1 cellular context compared by ENCODE assay signal in the genomic region with DNA sequence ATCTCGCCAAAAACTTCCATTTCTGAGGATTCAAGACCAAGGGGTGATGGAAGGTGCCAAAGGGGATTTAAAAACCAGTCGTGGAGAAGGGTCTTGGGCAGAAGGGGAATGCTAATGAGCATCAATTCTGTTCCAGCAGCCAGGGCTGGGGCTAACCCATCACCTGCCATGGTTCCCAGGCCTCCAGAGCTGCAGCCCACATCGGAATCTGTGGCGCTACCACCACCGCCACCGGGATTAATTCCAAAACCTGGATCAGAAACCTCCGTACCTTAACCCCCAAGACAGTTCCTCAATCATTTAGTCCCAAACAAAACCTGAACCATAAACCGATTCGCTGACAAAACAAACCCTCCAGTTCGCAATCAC.
TF ChIP-seq lines count a peak whose summit lies in the region.

No MANE protein-coding gene starts in this region.

TF ChIP-seq in H1, 55 proteins besides CTCF, POLR2A, EP300 and RAD21:
- TF ChIP-seq YY1 (IDR thresholded peaks at IDR 0.05; ENCODE audit: low read depth, low read length) (0 out of 2 replicates have a peak, but pooled peaks have one; percentile 17), KDM4A (IDR thresholded peaks at IDR 0.05; ENCODE audit: low read depth, low read length, severe bottlenecking) (no peak)
TF ChIP-seq in H1: peak in this region for 1.
